Comparison of ENCODE assay signal across 9 cellular contexts in the genomic region with DNA sequence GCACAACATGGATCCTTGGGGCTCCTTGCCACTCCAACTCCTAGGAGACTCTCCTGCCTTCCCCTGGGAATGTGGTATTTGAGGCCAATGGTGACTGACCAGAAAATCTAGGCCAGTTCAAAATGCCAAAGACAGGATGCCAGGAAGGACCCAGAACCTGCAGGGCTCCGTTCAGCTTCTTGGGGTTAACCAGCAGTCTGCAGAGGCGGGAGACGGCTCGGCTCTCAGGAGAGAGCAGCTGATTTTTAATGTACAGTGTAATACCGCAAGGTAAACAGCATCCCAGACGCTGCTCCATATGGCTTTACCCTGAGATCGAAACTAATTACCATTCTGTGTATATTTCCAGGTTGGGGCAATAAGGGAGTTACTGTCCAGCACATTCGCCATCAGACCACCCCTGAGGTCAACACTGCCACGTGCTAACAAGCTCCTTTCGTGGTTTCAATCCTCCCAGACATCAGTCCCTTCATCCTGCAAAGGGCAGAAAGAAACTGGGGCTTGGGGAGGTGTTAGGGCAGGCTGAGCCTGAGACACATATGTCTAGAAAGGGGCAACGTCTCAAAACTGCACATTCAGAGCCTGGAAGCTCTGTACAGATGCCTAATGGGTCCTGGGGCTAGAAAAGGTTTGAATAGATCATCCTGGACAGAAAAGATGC. TPM values are rescaled to one million over a fixed set of nuclear protein-coding genes. Genes with fewer than 3 reads are reported as not detected.
A peak's percentile ranks its signal among the peaks of the same experiment; 100 is the strongest.
DNase-seq lines count a peak whose midpoint lies in the region; ATAC-seq lines count a peak whose summit lies in the region.
"Had no signal": no experiment of that assay in that cellular context is flagged by ENCODE, and none has a peak within 500 bp of the region (broad histone marks: within the 10 kb centered on the region; RNA-seq: fewer than 3 reads in every experiment).

No MANE protein-coding gene starts in this region.

- H3K9me3 Mint-ChIP-seq in activated naive CD8-positive, alpha-beta T cell (ENCODE audit: low read depth), result no peaks in the 10 kb centered on the region
- H3K9me3 Mint-ChIP-seq in natural killer cell treated with Interleukin-12 subunit alpha and Interleukin-12 subunit beta and Interleukin-15 and Interleukin-18, amount 100 ng/mL, for 72 hours, result no peaks in the 10 kb centered on the region

- H3K4me1 Mint-ChIP-seq in activated naive CD8-positive, alpha-beta T cell (ENCODE audit: low read depth), result peaks cover 94% of the 10 kb centered on the region
- H3K4me1 Mint-ChIP-seq in natural killer cell treated with Interleukin-12 subunit alpha and Interleukin-12 subunit beta and Interleukin-15 and Interleukin-18, amount 100 ng/mL, for 72 hours (ENCODE audit: low read depth in 2 of 2), result peaks cover 53 to 60% of the 10 kb centered on the region in 2 donors

- H3K36me3 Mint-ChIP-seq in activated naive CD8-positive, alpha-beta T cell, result peaks cover 8% of the 10 kb centered on the region
- peaks cover 5% of the 10 kb centered on the region for H3K36me3 Mint-ChIP-seq in natural killer cell treated with Interleukin-12 subunit alpha and Interleukin-12 subunit beta and Interleukin-15 and Interleukin-18, amount 100 ng/mL, for 72 hours

- H3K4me3 Mint-ChIP-seq in activated naive CD8-positive, alpha-beta T cell, result peak overlapping the region; percentile 81
- peak overlapping the region; percentile 72 for H3K4me3 Mint-ChIP-seq in natural killer cell treated with Interleukin-12 subunit alpha and Interleukin-12 subunit beta and Interleukin-15 and Interleukin-18, amount 100 ng/mL, for 72 hours

- DNase-seq in D341Med (ENCODE audit: low spot score), result peak; percentile 67
- DNase-seq in NCI-H1694 (lab: John Stamatoyannopoulos, UW), result peak; percentile 71
- no peak for DNase-seq in natural killer cell treated with Interleukin-12 subunit alpha and Interleukin-12 subunit beta and Interleukin-15 and Interleukin-18, amount 100 ng/mL, for 72 hours (ENCODE audit: low spot score)
- DNase-seq in OCI-M2 (lab: John Stamatoyannopoulos, UW; ENCODE audit: unreplicated experiment), result no peak
- no peak for DNase-seq in left cardiac atrium
- DNase-seq in H4 (ENCODE audit: low spot score), result no peak
- DNase-seq: DND-41; stimulated activated CD4-positive, alpha-beta T cell treated with anti-CD3 and anti-CD28 coated beads, Interleukin-1b, Interleukin-23, amount 100 ng/mL, for 48 hours had no signal

- no peak for ATAC-seq in natural killer cell treated with Interleukin-12 subunit alpha and Interleukin-12 subunit beta and Interleukin-15 and Interleukin-18, amount 100 ng/mL, for 72 hours
- no peak for ATAC-seq in left cardiac atrium

- H3K27ac Mint-ChIP-seq in activated naive CD8-positive, alpha-beta T cell, result peak overlapping the region; percentile 97
- H3K27ac Mint-ChIP-seq in natural killer cell treated with Interleukin-12 subunit alpha and Interleukin-12 subunit beta and Interleukin-15 and Interleukin-18, amount 100 ng/mL, for 72 hours, result peak overlapping the region; percentile 83 to 92

- intact Hi-C loops in left cardiac atrium (cut with DNase I), result no loop called here

- no peaks in the 10 kb centered on the region for H3K27me3 Mint-ChIP-seq in activated naive CD8-positive, alpha-beta T cell
- H3K27me3 Mint-ChIP-seq in natural killer cell treated with Interleukin-12 subunit alpha and Interleukin-12 subunit beta and Interleukin-15 and Interleukin-18, amount 100 ng/mL, for 72 hours, result no peaks in the 10 kb centered on the region

RNA-seq across cellular contexts. Expression of a gene that starts 16.7 kb away (rescaled TPM):
- 10 to 100 TPM; 27.2 to 35.2 TPM for total RNA-seq in natural killer cell treated with Interleukin-12 subunit alpha and Interleukin-12 subunit beta and Interleukin-15 and Interleukin-18, amount 100 ng/mL, for 72 hours
- total RNA-seq in left cardiac atrium, result 10 to 100 TPM; 13.8 to 18.3 TPM
- total RNA-seq in H4 (2014; rRNA removed; shearing (Covaris generic)), result 1.9 and 2.1 TPM in 2 replicates

Comparison
In these comparisons a context has a peak if more than half of its experiments do, and no peak if none do; other contexts are left out.
1. DNase-seq: peak in D341Med (single experiment) and NCI-H1694 (single experiment); none in natural killer cell treated with Interleukin-12 subunit alpha and Interleukin-12 subunit beta and Interleukin-15 and Interleukin-18, amount 100 ng/mL, for 72 hours (single experiment), OCI-M2 (single experiment), left cardiac atrium (single experiment) and H4 (single experiment).